ENCODE assay signal across 1 cellular context in the genomic region with DNA sequence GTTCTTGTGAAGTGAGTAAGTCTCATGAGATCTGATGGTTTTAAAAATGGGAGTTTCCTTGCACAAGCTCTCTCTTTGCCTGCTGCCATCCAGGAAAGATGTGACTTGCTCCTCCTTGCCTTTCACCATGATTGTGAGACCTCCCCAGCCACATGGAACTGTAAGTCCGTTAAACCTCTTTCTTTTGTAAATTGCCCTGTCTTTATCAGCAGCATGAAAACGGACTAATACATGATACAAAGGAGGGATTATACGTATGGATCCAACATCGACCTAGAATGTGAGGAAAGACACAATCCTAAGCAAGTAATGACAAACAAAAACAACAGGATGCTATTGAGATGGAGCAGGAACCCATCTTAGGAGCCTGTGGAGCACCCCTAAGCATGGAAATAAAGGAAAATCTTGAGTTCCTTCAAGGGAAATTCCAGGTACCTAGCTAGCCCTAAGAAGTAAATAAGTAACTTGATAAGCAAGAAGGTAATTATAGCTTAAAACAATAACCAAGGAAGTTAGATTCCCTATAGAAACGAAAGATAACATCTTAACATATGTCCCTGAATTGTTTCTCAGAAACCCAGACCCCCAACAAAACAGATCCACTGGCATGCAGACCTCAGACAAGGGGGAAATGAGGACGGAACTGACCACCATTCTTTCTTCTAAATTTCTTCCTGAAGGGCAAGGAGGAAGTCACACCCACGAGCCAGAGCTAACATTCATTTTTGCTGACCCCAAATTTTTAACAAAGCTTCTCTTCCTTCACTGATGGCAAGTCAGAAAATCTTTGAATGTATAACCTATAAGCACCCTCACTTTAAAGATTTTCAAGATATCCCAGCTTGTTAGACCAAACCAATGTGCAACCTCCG.
TF ChIP-seq lines count a peak whose summit lies in the region.

No MANE protein-coding gene starts in this region.

TF ChIP-seq in K562, 482 proteins besides CTCF, POLR2A, EP300 and RAD21 (continued from another document):
- TF ChIP-seq ZNF316 (IDR thresholded peaks at IDR 0.05) (peak; percentile 58), C11orf30 (IDR thresholded peaks at IDR 0.05; ENCODE audit: low read depth) (peak; percentile 48; the same call in 1 of the 2 replicates), FOXA1 (IDR thresholded peaks at IDR 0.05; ENCODE audit: borderline replicate concordance) (no peak), TBP (optimal IDR thresholded peaks at IDR 0.05; ENCODE audit: low read depth, low read length) (no peak), SRSF3 (IDR thresholded peaks at IDR 0.05; ENCODE audit: insufficient read depth, low read length) (no peak), SPI1 (IDR thresholded peaks at IDR 0.05; ENCODE audit: borderline replicate concordance, low read depth, low read length) (no peak), ARHGAP35 (IDR thresholded peaks at IDR 0.05; ENCODE audit: partially characterized antibody) (no peak), ZNF3 (CRISPR knock-in tag; IDR thresholded peaks at IDR 0.05) (no peak)
